8 cellular contexts compared by ENCODE assay signal in the genomic region with DNA sequence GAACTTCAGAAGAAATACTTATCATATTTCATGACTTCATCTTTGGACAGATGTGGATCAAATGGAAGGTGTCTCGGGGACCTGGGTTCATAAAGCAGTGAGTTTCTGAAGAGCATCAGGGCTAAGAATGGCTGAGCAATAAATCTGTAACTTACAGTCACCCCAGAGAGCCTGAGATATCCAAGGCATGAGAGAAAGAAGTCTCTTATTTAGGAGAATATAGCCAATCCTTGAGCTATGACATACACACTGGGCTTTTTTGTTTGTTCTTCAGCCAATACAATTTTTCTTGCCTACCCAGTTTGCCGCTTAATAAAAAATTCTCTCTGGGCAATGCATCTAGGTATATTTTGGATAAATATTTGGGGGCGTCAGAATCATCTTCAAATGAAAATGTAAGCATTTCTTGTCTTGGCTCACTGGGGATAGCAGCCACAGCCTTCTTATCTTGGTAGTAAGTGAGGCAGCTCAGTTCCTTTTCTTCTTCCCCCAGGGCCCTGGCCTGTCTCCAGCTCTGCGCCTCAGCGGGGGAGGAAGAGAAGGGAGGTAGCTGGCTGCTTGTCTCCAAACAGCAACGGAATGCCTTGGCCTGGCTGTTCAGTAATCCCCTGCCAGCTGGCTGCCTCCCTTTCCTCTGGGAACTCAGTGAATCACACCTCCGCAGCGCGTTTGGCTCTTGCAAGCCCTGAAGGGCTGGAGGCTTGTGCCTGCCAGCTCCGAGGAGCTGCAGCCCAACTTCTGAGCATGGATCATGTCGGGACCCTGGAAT.
DNase-seq lines count a peak whose midpoint lies in the region; ATAC-seq and TF ChIP-seq lines count a peak whose summit lies in the region.

No MANE protein-coding gene starts in this region.

- WGBS in neuronal stem cell (ENCODE audit: extremely low coverage in 2 of 2, insufficient read length in 2 of 2, insufficient replicate concordance in 1 of 2), 2 donors, result no CpG with 5 or more reads among the region's 11 CpGs

- peak overlapping the region; percentile 22 for H3K18ac ChIP-seq in neuronal stem cell (ENCODE audit: low read length)

- DNase-seq in GM04503 (ENCODE audit: low read depth) (peak; percentile 97), SKM-1 (lab: John Stamatoyannopoulos, UW; ENCODE audit: unreplicated experiment) (peak; percentile 51), fibroblast of the aortic adventitia (ENCODE audit: low read depth) (peak; percentile 100), neuronal stem cell (ENCODE audit: low spot score) (peak; percentile 59), NCI-H2227 (lab: John Stamatoyannopoulos, UW; ENCODE audit: unreplicated experiment) (no peak)
- DNase-seq in activated T-cell treated with anti-CD3 and anti-CD28 coated beads, Interleukin-2, amount 50 U/mL, for 24 hours, result no peak

- H3K4me1 Mint-ChIP-seq in activated T-cell treated with anti-CD3 and anti-CD28 coated beads, Interleukin-2, amount 50 U/mL, for 24 hours (ENCODE audit: low read depth), result no peaks in the 10 kb centered on the region

- peak overlapping the region; percentile 34 for H3K4me3 ChIP-seq in fibroblast of the aortic adventitia (ENCODE audit: low read depth, low read length)
- no peak overlapping the region for H3K4me3 ChIP-seq in neuronal stem cell (ENCODE audit: low read length in 2 of 2)

- peaks cover 58% of the 10 kb centered on the region for H3K27me3 Mint-ChIP-seq in activated T-cell treated with anti-CD3 and anti-CD28 coated beads, Interleukin-2, amount 50 U/mL, for 24 hours

- H3K36me3 ChIP-seq in neuronal stem cell (replicated peaks in 1 of 2; ENCODE audit: control insufficient read depth in 2 of 2, insufficient read depth in 2 of 2, low read length in 2 of 2), result peaks cover 0 to 10% of the 10 kb centered on the region in 2 donors

- H3K27me3 ChIP-seq in neuronal stem cell (ENCODE audit: control insufficient read depth in 3 of 3, insufficient read depth in 3 of 3, low read depth in 1 of 3, low read length in 3 of 3), result no peaks in the 10 kb centered on the region

- no peaks in the 10 kb centered on the region for H3K79me1 ChIP-seq in neuronal stem cell (ENCODE audit: low read depth, low read length)

- H2BK12ac ChIP-seq in neuronal stem cell (ENCODE audit: low read length), result no peak overlapping the region

- no peak overlapping the region for H4K91ac ChIP-seq in neuronal stem cell (ENCODE audit: low read depth, low read length, poor library complexity)

- H3K4me2 ChIP-seq in neuronal stem cell (ENCODE audit: insufficient read depth, low read length, poor library complexity, severe bottlenecking), result no peak overlapping the region

- no peak overlapping the region for H2BK5ac ChIP-seq in neuronal stem cell (ENCODE audit: low read length)

- H4K8ac ChIP-seq in neuronal stem cell (ENCODE audit: low read depth, low read length), result no peak overlapping the region

- no peak overlapping the region for H3K14ac ChIP-seq in neuronal stem cell (ENCODE audit: low read length)

- no peaks in the 10 kb centered on the region for H3K9me3 ChIP-seq in neuronal stem cell (replicated peaks in 1 of 2; ENCODE audit: control insufficient read depth in 2 of 2, insufficient read depth in 1 of 2, low read depth in 1 of 2, low read length in 2 of 2)

- no peak overlapping the region for H3K4me3 Mint-ChIP-seq in activated T-cell treated with anti-CD3 and anti-CD28 coated beads, Interleukin-2, amount 50 U/mL, for 24 hours

- no peak for ATAC-seq in HG02885 (IDR thresholded peaks at IDR 0.05; ENCODE audit: poor library complexity, unreplicated experiment)
- no peak for ATAC-seq in GM21619 (IDR thresholded peaks at IDR 0.05; ENCODE audit: unreplicated experiment)

- H2AK5ac ChIP-seq in neuronal stem cell (ENCODE audit: low read depth, low read length), result no peak overlapping the region

- no peak overlapping the region for H3K27ac Mint-ChIP-seq in activated T-cell treated with anti-CD3 and anti-CD28 coated beads, Interleukin-2, amount 50 U/mL, for 24 hours

- TF ChIP-seq CTCF in fibroblast of the aortic adventitia (IDR thresholded peaks at IDR 0.05; ENCODE audit: insufficient read depth, low read length), result no peak

- H3K23ac ChIP-seq in neuronal stem cell (ENCODE audit: low read depth, low read length, poor library complexity), result no peak overlapping the region

- H3K9me3 Mint-ChIP-seq in activated T-cell treated with anti-CD3 and anti-CD28 coated beads, Interleukin-2, amount 50 U/mL, for 24 hours, result no peaks in the 10 kb centered on the region

- no peak overlapping the region for H2BK15ac ChIP-seq in neuronal stem cell (ENCODE audit: low read length)

- H2AFZ ChIP-seq in neuronal stem cell (ENCODE audit: low read length), result peak overlapping the region; percentile 78

- H3K9ac ChIP-seq in neuronal stem cell (ENCODE audit: low read depth, low read length, poor library complexity), result no peak overlapping the region

- H3K27ac ChIP-seq in neuronal stem cell (replicated peaks; ENCODE audit: low read length), result peak overlapping the region; percentile 49

- H3K36me3 Mint-ChIP-seq in activated T-cell treated with anti-CD3 and anti-CD28 coated beads, Interleukin-2, amount 50 U/mL, for 24 hours (ENCODE audit: low read depth), result no peaks in the 10 kb centered on the region

- H3K4me1 ChIP-seq in neuronal stem cell (ENCODE audit: control insufficient read depth in 2 of 2, insufficient read depth in 1 of 2, low read depth in 1 of 2, low read length in 2 of 2), result peaks cover 5 to 9% of the 10 kb centered on the region in 2 donors

- no peak overlapping the region for H2BK120ac ChIP-seq in neuronal stem cell (ENCODE audit: low read depth, low read length)

- H3K4ac ChIP-seq in neuronal stem cell (ENCODE audit: low read length), result no peak overlapping the region

Comparison
In these comparisons a context has a peak if more than half of its experiments do, and no peak if none do; other contexts are left out.
1. DNase-seq: peak in GM04503 (single experiment), SKM-1 (single experiment), fibroblast of the aortic adventitia (single experiment) and neuronal stem cell (single experiment); none in NCI-H2227 (single experiment) and activated T-cell treated with anti-CD3 and anti-CD28 coated beads, Interleukin-2, amount 50 U/mL, for 24 hours (single experiment).